ENCODE assay signal across 30 cellular contexts in the genomic region with DNA sequence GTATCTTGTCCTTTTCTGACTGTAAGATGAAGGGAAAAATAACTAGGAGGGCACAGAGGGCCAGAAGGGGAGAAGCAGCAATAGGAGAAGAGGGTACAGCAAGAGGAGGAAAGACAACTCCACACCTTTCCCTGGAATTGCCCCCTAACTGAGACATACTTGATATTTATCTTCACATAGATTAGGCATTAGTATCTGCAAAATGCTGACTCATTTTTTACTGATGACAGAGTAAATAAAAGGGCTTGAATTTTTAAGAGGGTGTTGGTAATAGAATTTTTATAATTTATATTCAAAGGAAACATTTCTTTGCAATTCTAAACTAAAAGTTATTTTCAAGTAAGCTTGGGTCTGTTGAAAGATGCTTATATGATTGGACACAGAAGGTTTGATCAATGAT.
"Had no signal": no experiment of that assay in that cellular context is flagged by ENCODE, and none has a peak within 500 bp of the region (broad histone marks: within the 10 kb centered on the region; RNA-seq: fewer than 3 reads in every experiment).

No MANE protein-coding gene starts in this region.

- H3K27ac ChIP-seq: ascending aorta, cardiac muscle cell, WERI-Rb-1 had no signal

- H3K27ac Mint-ChIP-seq: activated CD4-positive, alpha-beta memory T cell treated with anti-CD3 and anti-CD28 coated beads, Interleukin-2, amount 10 ng/mL, durations not matched to agents 7 days and 5 days; activated CD8-positive, alpha-beta memory T cell treated with anti-CD3 and anti-CD28 coated beads, Interleukin-2, amount 10 ng/mL, durations not matched to agents 7 days and 5 days; activated naive CD4-positive, alpha-beta T cell treated with anti-CD3 and anti-CD28 coated beads, Interleukin-2, amount 50 U/mL, for 24 hours; activated naive CD8-positive, alpha-beta T cell treated with anti-CD3 and anti-CD28 coated beads, Interleukin-2, amount 10 ng/mL, durations not matched to agents 7 days and 5 days; activated T-helper 2 cell treated with anti-CD3 and anti-CD28 coated beads, Interferon-gamma antibody, Interleukin-2, Interleukin-4, amounts not matched to agents 10 μg/mL and 5 μg/mL and 100 μg/mL, durations not matched to agents 14 hours and 24 hours and 36 hours had no signal

- H3K27me3 Mint-ChIP-seq: activated naive CD4-positive, alpha-beta T cell treated with anti-CD3 and anti-CD28 coated beads, Interleukin-2, amount 50 U/mL, for 24 hours had no signal

- H3K4me3 Mint-ChIP-seq: activated CD4-positive, alpha-beta memory T cell treated with anti-CD3 and anti-CD28 coated beads, Interleukin-2, amount 10 ng/mL, durations not matched to agents 7 days and 5 days; activated CD8-positive, alpha-beta memory T cell treated with anti-CD3 and anti-CD28 coated beads, Interleukin-2, amount 10 ng/mL, durations not matched to agents 7 days and 5 days; activated naive CD4-positive, alpha-beta T cell treated with anti-CD3 and anti-CD28 coated beads, Interleukin-2, amount 50 U/mL, for 24 hours; activated naive CD8-positive, alpha-beta T cell treated with anti-CD3 and anti-CD28 coated beads, Interleukin-2, amount 10 ng/mL, durations not matched to agents 7 days and 5 days; central memory CD8-positive, alpha-beta T cell had no signal

- H3K9me3 Mint-ChIP-seq: activated CD4-positive, alpha-beta memory T cell treated with anti-CD3 and anti-CD28 coated beads, Interleukin-2, amount 10 ng/mL, durations not matched to agents 7 days and 5 days; activated naive CD4-positive, alpha-beta T cell treated with anti-CD3 and anti-CD28 coated beads, Interleukin-2, amount 50 U/mL, for 24 hours; activated naive CD8-positive, alpha-beta T cell treated with anti-CD3 and anti-CD28 coated beads, Interleukin-2, amount 10 ng/mL, durations not matched to agents 7 days and 5 days; activated T-helper 2 cell treated with anti-CD3 and anti-CD28 coated beads, Interferon-gamma antibody, Interleukin-2, Interleukin-4, amounts not matched to agents 10 μg/mL and 5 μg/mL and 100 μg/mL, durations not matched to agents 14 hours and 24 hours and 36 hours; central memory CD8-positive, alpha-beta T cell had no signal

- ATAC-seq: activated CD8-positive, alpha-beta memory T cell treated with anti-CD3 and anti-CD28 coated beads, Interleukin-2, amount 10 ng/mL, durations not matched to agents 7 days and 5 days had no signal

- H3K27me3 ChIP-seq: ascending aorta, cardiac muscle cell, MG63 had no signal

- DNase-seq: activated CD4-positive, alpha-beta memory T cell treated with anti-CD3 and anti-CD28 coated beads, Interleukin-2, amount 10 ng/mL, durations not matched to agents 7 days and 5 days; activated CD4-positive, alpha-beta T cell treated with anti-CD3 and anti-CD28 coated beads for 1 hour; activated CD4-positive, alpha-beta T cell treated with anti-CD3 and anti-CD28 coated beads for 48 hours; activated CD4-positive, CD25-positive, alpha-beta regulatory T cell; activated CD8-positive, alpha-beta memory T cell treated with anti-CD3 and anti-CD28 coated beads for 24 hours; activated CD8-positive, alpha-beta memory T cell treated with anti-CD3 and anti-CD28 coated beads, Interleukin-2, amount 10 ng/mL, durations not matched to agents 7 days and 5 days; activated CD8-positive, alpha-beta memory T cell treated with anti-CD3 and anti-CD28 coated beads, Interleukin-2, amount 50 U/mL, for 48 hours; activated gamma-delta T cell; activated naive CD4-positive, alpha-beta T cell treated with Interleukin-2 at 50 U/mL for 16 hours; activated naive CD8-positive, alpha-beta T cell treated with anti-CD3 and anti-CD28 coated beads, Interleukin-2, amount 10 ng/mL, durations not matched to agents 7 days and 5 days; amygdala; Kasumi-1; MG63; NCI-H1048; NCI-H1105 treated with DMSO at 0.1 percent for 48 hours; NCI-H1436 treated with DMSO at 0.1 percent for 48 hours; NCI-H1694 treated with DMSO at 0.1 percent for 48 hours; NCI-H2029; NCI-H345; NCI-H524 treated with DMSO at 0.1 percent for 48 hours; NCI-H748 treated with DMSO at 0.1 percent for 48 hours; NK-92 treated with Interleukin-12 subunit alpha and Interleukin-12 subunit beta, amount 100 ng/mL, for 24 hours; Right ventricle myocardium superior; T1000; WERI-Rb-1 had no signal

- H3K4me3 ChIP-seq: ascending aorta, cardiac muscle cell, MG63 had no signal

- H3K4me1 Mint-ChIP-seq: activated CD4-positive, alpha-beta memory T cell treated with anti-CD3 and anti-CD28 coated beads, Interleukin-2, amount 10 ng/mL, durations not matched to agents 7 days and 5 days; activated CD8-positive, alpha-beta memory T cell treated with anti-CD3 and anti-CD28 coated beads, Interleukin-2, amount 10 ng/mL, durations not matched to agents 7 days and 5 days; activated naive CD4-positive, alpha-beta T cell treated with anti-CD3 and anti-CD28 coated beads, Interleukin-2, amount 50 U/mL, for 24 hours; activated naive CD8-positive, alpha-beta T cell treated with anti-CD3 and anti-CD28 coated beads, Interleukin-2, amount 10 ng/mL, durations not matched to agents 7 days and 5 days; central memory CD8-positive, alpha-beta T cell had no signal

- H3K36me3 Mint-ChIP-seq: activated CD8-positive, alpha-beta memory T cell treated with anti-CD3 and anti-CD28 coated beads, Interleukin-2, amount 10 ng/mL, durations not matched to agents 7 days and 5 days; activated naive CD4-positive, alpha-beta T cell treated with anti-CD3 and anti-CD28 coated beads, Interleukin-2, amount 50 U/mL, for 24 hours; activated naive CD8-positive, alpha-beta T cell treated with anti-CD3 and anti-CD28 coated beads, Interleukin-2, amount 10 ng/mL, durations not matched to agents 7 days and 5 days had no signal
